19 cellular contexts compared by ENCODE assay signal in the genomic region with DNA sequence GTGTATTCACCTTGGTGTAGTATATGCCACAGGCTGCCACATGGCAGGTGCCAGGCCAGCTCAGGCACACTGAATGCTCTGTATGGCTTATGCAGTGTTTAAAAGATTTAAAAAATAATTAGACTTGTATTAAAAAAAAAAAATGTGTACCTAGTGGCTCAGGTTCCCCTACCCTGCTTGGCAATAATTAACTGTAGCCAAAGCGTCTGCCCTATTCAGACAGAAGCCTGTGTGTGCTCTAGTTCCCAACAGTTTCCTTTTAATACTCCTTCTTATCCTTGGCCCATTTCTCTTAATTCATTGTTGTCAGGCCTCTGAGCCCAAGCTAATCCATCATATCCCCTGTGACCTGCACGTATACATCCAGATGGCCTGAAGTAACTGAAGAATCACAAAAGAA.
"Had no signal": no experiment of that assay in that cellular context is flagged by ENCODE, and none has a peak within 500 bp of the region (broad histone marks: within the 10 kb centered on the region; RNA-seq: fewer than 3 reads in every experiment).

No MANE protein-coding gene starts in this region.

- H3K9me3 ChIP-seq: body of pancreas, left ventricle myocardium inferior, psoas muscle, tibial artery had no signal

- H3K4me3 ChIP-seq: body of pancreas, left ventricle myocardium inferior, psoas muscle, tibial artery had no signal

- H3K27me3 Mint-ChIP-seq: activated naive CD4-positive, alpha-beta T cell treated with anti-CD3 and anti-CD28 coated beads, Interleukin-2, amount 50 U/mL, for 24 hours; dendritic cell treated with granulocyte-macrophage colony-stimulating factor and Interleukin-4, amounts not matched to agents 40 ng/mL and 50 ng/mL, for 4 days; naive thymus-derived CD8-positive, alpha-beta T cell; stimulated activated naive CD8-positive, alpha-beta T cell treated with anti-CD3 and anti-CD28 coated beads, Interleukin-15, Interleukin-2, amounts not matched to agents 100 ng/mL and 50 ng/mL, for 24 hours had no signal

- H3K27ac Mint-ChIP-seq: dendritic cell treated with granulocyte-macrophage colony-stimulating factor and Interleukin-4, amounts not matched to agents 40 ng/mL and 50 ng/mL, for 4 days; mesothelial cell of epicardium; stimulated activated naive CD8-positive, alpha-beta T cell treated with anti-CD3 and anti-CD28 coated beads, Interleukin-15, Interleukin-2, amounts not matched to agents 100 ng/mL and 50 ng/mL, for 24 hours had no signal

- H3K4me3 Mint-ChIP-seq: activated naive CD4-positive, alpha-beta T cell treated with anti-CD3 and anti-CD28 coated beads, Interleukin-2, amount 50 U/mL, for 24 hours; dendritic cell treated with granulocyte-macrophage colony-stimulating factor and Interleukin-4, amounts not matched to agents 40 ng/mL and 50 ng/mL, for 4 days; mesothelial cell of epicardium; naive thymus-derived CD8-positive, alpha-beta T cell; stimulated activated naive CD8-positive, alpha-beta T cell treated with anti-CD3 and anti-CD28 coated beads, Interleukin-15, Interleukin-2, amounts not matched to agents 100 ng/mL and 50 ng/mL, for 24 hours had no signal

- H3K4me1 ChIP-seq: body of pancreas, foreskin keratinocyte, left ventricle myocardium inferior, psoas muscle, tibial artery had no signal

- H3K27ac ChIP-seq: body of pancreas, foreskin keratinocyte, left ventricle myocardium inferior, psoas muscle, tibial artery had no signal

- H3K27me3 ChIP-seq: body of pancreas, foreskin keratinocyte, tibial artery had no signal

- DNase-seq: activated gamma-delta T cell treated with Interleukin-2 at 50 U/mL for 16 hours; activated T-cell treated with anti-CD3 and anti-CD28 coated beads, Interleukin-2, amount 50 U/mL, for 1 hour; anterior cingulate cortex; body of pancreas; effector CD4-positive, alpha-beta T cell; erythroblast; foreskin keratinocyte; kidney; left ventricle myocardium inferior; naive thymus-derived CD8-positive, alpha-beta T cell; psoas muscle; right cardiac atrium; stimulated activated CD4-positive, alpha-beta T cell treated with anti-CD3 and anti-CD28 coated beads, Interleukin-12 subunit alpha, Interleukin-12 subunit beta, amount 100 ng/mL, for 4 hours; substantia nigra; tibial artery had no signal

- ATAC-seq: body of pancreas; foreskin keratinocyte; naive thymus-derived CD8-positive, alpha-beta T cell; psoas muscle; right cardiac atrium had no signal

- H3K36me3 Mint-ChIP-seq: mesothelial cell of epicardium had no signal

- H3K9me3 Mint-ChIP-seq: activated naive CD4-positive, alpha-beta T cell treated with anti-CD3 and anti-CD28 coated beads, Interleukin-2, amount 50 U/mL, for 24 hours; dendritic cell treated with granulocyte-macrophage colony-stimulating factor and Interleukin-4, amounts not matched to agents 40 ng/mL and 50 ng/mL, for 4 days; mesothelial cell of epicardium; naive thymus-derived CD8-positive, alpha-beta T cell; stimulated activated naive CD8-positive, alpha-beta T cell treated with anti-CD3 and anti-CD28 coated beads, Interleukin-15, Interleukin-2, amounts not matched to agents 100 ng/mL and 50 ng/mL, for 24 hours had no signal

- H3K36me3 ChIP-seq: left ventricle myocardium inferior, tibial artery had no signal
